8 cellular contexts compared by ENCODE assay signal in the genomic region with DNA sequence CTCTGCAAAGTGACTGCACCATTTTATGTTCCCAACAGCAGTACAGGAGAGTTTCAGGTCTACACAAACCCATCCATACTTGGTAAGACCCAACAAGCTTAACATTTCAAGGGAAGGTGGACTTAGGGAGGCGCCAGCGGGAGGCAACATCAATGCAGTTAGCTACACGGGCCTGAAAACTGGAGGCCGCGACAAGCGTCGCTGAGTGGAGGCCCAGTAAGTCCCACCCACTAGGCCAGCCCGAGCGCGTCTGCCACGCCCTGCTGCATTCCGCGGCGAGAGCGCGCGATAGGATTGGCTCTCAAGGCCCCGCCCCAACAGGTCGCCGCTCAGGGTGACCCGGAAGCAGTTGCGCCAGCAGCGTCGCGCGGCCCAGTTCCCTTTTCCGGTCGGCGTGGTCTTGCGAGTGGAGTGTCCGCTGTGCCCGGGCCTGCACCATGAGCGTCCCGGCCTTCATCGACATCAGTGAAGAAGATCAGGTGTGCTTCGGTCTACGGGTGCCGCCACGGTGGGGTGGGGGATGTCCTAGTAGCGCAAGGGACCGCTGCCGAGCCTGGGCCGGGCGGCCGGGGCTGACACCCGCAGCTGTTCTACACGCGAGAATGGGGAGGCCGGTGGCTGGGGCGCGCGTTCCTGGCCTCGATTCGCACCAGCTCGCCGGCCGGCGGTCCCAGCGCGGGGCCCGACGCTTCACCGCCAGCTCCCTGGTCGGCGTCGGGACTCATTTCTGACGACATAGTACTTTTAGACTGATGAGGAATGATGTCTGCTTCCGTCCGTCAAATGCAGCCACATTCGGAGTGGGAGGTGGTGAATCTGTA. TPM values are rescaled to one million over a fixed set of nuclear protein-coding genes. Genes with fewer than 3 reads are reported as not detected.
DNase-seq lines count a peak whose midpoint lies in the region; ATAC-seq, FAIRE-seq and TF ChIP-seq lines count a peak whose summit lies in the region.

A gene (plus strand): TSS at position 381 of the 821 bp plus-strand sequence. CDS start 57 bp downstream, at position 438.

- H3K9ac ChIP-seq in iPS-20b (ENCODE audit: low read depth, low read length) = peak within 1 kb of the TSS; percentile 92

- peak within 1 kb of the TSS; percentile 77 for H3K27ac ChIP-seq in ACC112 (ENCODE audit: low read depth, low read length)
- H3K27ac ChIP-seq in VCaP = peak within 1 kb of the TSS; percentile 87
- H3K27ac ChIP-seq in breast epithelium = peak within 1 kb of the TSS; percentile 88 to 93
- H3K27ac ChIP-seq in iPS-20b (ENCODE audit: low read length) = no peak within 1 kb of the TSS
- H3K27ac ChIP-seq in small intestine (ENCODE audit: low read depth in 1 of 2, low read length in 1 of 2) = peak within 1 kb of the TSS; percentile 85 to 91

- intact Hi-C loops in breast epithelium (cut with DNase I; ENCODE audit: low total_unique reads) = no loop called here

- WGBS in small intestine, 3 donors = 0 to 1% (median 0%) methylated on average over 68 to 70 of the region's 70 CpGs

- H2AFZ ChIP-seq in ACC112 (ENCODE audit: low read length, unreplicated experiment) = peak within 1 kb of the TSS; percentile 99

- H3K36me3 ChIP-seq in ACC112 (ENCODE audit: insufficient read depth, low read length) (0 out of 2 replicates have a peak, but pooled peaks cover 4% of the 10 kb centered on the region), breast epithelium (no peaks in the 10 kb centered on the region), iPS-20b (ENCODE audit: insufficient read depth, low read depth, low read length) (peaks cover 22% of the 10 kb centered on the region), small intestine (ENCODE audit: control insufficient read depth in 2 of 2, insufficient read depth in 2 of 2, low read length in 2 of 2) (peaks cover 0 to 1% of the 10 kb centered on the region in 2 donors)

- ATAC-seq in GM18870 (IDR thresholded peaks at IDR 0.05; ENCODE audit: unreplicated experiment) = peak; percentile 92
- ATAC-seq in HG03135 (IDR thresholded peaks at IDR 0.05; ENCODE audit: unreplicated experiment) = peak; percentile 97

- H3K9me3 ChIP-seq in breast epithelium (no peaks in the 10 kb centered on the region), iPS-20b (ENCODE audit: insufficient read depth, low read depth, low read length) (no peaks in the 10 kb centered on the region), small intestine (ENCODE audit: control insufficient read depth, low read depth) (no peaks in the 10 kb centered on the region)

- TF ChIP-seq POLR2A in breast epithelium (IDR thresholded peaks at IDR 0.05) = peak; percentile 35

- FAIRE-seq in small intestine (lab: Jason Lieb, UNC) = no peak

- peak; percentile 93 for DNase-seq in NCI-H2196 treated with DMSO at 0.1 percent for 48 hours (lab: John Stamatoyannopoulos, UW; ENCODE audit: unreplicated experiment)
- DNase-seq in breast epithelium (ENCODE audit: low spot score in 2 of 2) = peak; percentile 95 to 96
- peak; percentile 96 for DNase-seq in small intestine

- no peak for TF ChIP-seq CTCF in VCaP (conservative IDR thresholded peaks at IDR 0.05)
- TF ChIP-seq CTCF in breast epithelium (IDR thresholded peaks at IDR 0.05) = no peak

- peaks cover 49% of the 10 kb centered on the region for H3K79me2 ChIP-seq in ACC112 (ENCODE audit: control insufficient read depth, insufficient read depth, low read length, unreplicated experiment)

- H3K4me3 ChIP-seq in ACC112 (ENCODE audit: low read depth, low read length) (peak within 1 kb of the TSS; percentile 100), breast epithelium (peak within 1 kb of the TSS; percentile 68 to 94 (median 93)), iPS-20b (ENCODE audit: low read length) (peak within 1 kb of the TSS; percentile 79), small intestine (ENCODE audit: low read depth in 1 of 2, low read length in 2 of 2) (peak within 1 kb of the TSS; percentile 77 to 84)

- peaks cover 41% of the 10 kb centered on the region for H3K4me1 ChIP-seq in ACC112 (ENCODE audit: control insufficient read depth, insufficient read depth, low read length, unreplicated experiment)
- peaks cover 0 to 9% of the 10 kb centered on the region in 2 donors for H3K4me1 ChIP-seq in breast epithelium
- peaks cover 7% of the 10 kb centered on the region; the same call in 1 of the 2 replicates for H3K4me1 ChIP-seq in iPS-20b (ENCODE audit: insufficient read depth, low read length)
- H3K4me1 ChIP-seq in small intestine (ENCODE audit: control insufficient read depth in 2 of 2, insufficient read depth in 1 of 2, low read depth in 1 of 2, low read length in 1 of 2) = peaks cover 0 to 14% of the 10 kb centered on the region in 2 donors

- H3K27me3 ChIP-seq in ACC112 (ENCODE audit: insufficient read depth, low read length) (no peaks in the 10 kb centered on the region), breast epithelium (peaks cover 0 to 2% of the 10 kb centered on the region in 2 donors), iPS-20b (ENCODE audit: insufficient read depth, low read length) (no peaks in the 10 kb centered on the region), small intestine (ENCODE audit: control insufficient read depth in 2 of 2, insufficient read depth in 2 of 2, low read length in 2 of 2) (no peaks in the 10 kb centered on the region)

RNA-seq across cellular contexts. Expression of the gene that starts here (rescaled TPM):
- total RNA-seq in breast epithelium = 100 to 1,000 TPM; 268 to 398 (median 393) TPM
- 100 to 1,000 TPM; 185 to 311 (median 277) TPM for polyA plus RNA-seq in small intestine
